In genomic region chr2:86562891-86563649, GRCh38 we compare ENCODE assay signal across 7 cellular contexts. TPM values are rescaled to one million over a fixed set of nuclear protein-coding genes. Genes with fewer than 3 reads are reported as not detected.
DNase-seq lines count a peak whose midpoint lies in the region; ATAC-seq, FAIRE-seq and TF ChIP-seq lines count a peak whose summit lies in the region.

CHMP3 (minus strand) TSS chr2:86563443; CDS start chr2:86563348, 95 bp downstream.

- in situ Hi-C loops in astrocyte of the cerebellum (cut with HindIII; ENCODE audit: low sequenced_read_pairs) = no loop called here

- DNase-seq in GM18507 (ENCODE audit: extremely low spot score, insufficient read length, low read depth) (peak; percentile 93), NCI-H2029 treated with DMSO at 0.1 percent for 48 hours (lab: John Stamatoyannopoulos, UW) (peak; percentile 91), T-helper 9 cell (peak; percentile 92), astrocyte of the cerebellum (ENCODE audit: low read depth) (peak; percentile 92), hepatic stellate cell (ENCODE audit: low spot score) (peak; percentile 99), renal cortical epithelial cell (ENCODE audit: low read depth) (peak; percentile 91)

- H3K4me3 ChIP-seq in astrocyte of the cerebellum (ENCODE audit: low read depth, low read length) = peak within 1 kb of the TSS; percentile 76

- ATAC-seq in HG02981 (IDR thresholded peaks at IDR 0.05; ENCODE audit: unreplicated experiment) = peak; percentile 92

- TF ChIP-seq CTCF in astrocyte of the cerebellum (IDR thresholded peaks at IDR 0.05; ENCODE audit: low read depth, low read length, missing control alignments) = no peak

- peak; percentile 94 for FAIRE-seq in GM18507 (lab: Jason Lieb, UNC)

RNA-seq across cellular contexts. Expression of gene CHMP3, which starts in this region (rescaled TPM):
- 105 and 241 TPM in 2 replicates for total RNA-seq in renal cortical epithelial cell

Comparison
In these comparisons a context has a peak if more than half of its experiments do, and no peak if none do; other contexts are left out.
1. Peak in every context shown above with its lines: DNase-seq, ATAC-seq and H3K4me3 ChIP-seq.